In genomic region chr14:95452176-95452889, GRCh38 we compare ENCODE assay signal across 8 cellular contexts.
DNase-seq lines count a peak whose midpoint lies in the region; ATAC-seq and TF ChIP-seq lines count a peak whose summit lies in the region.

No MANE protein-coding gene starts in this region.

- H3K36me3 Mint-ChIP-seq in H9 (ENCODE audit: insufficient read depth in 1 of 3, low read depth in 3 of 3): no peaks in the 10 kb centered on the region

- H3K4me1 ChIP-seq in BE2C (peaks cover 4% of the 10 kb centered on the region; the same call in 1 of the 2 replicates), H9 (ENCODE audit: insufficient read depth, low read length) (no peaks in the 10 kb centered on the region)

- no peaks in the 10 kb centered on the region for H4K20me1 ChIP-seq in H9 (ENCODE audit: control insufficient read depth, insufficient read depth, insufficient read length)

- H3K4me3 ChIP-seq in BE2C (ENCODE audit: low read depth, low read length): no peak overlapping the region

- H2AFZ ChIP-seq in H9 (ENCODE audit: low read length): no peak overlapping the region

- DNase-seq in BE2C: peak; percentile 39
- peak; percentile 66 for DNase-seq in H9
- DNase-seq in UCSD-AML1 (lab: John Stamatoyannopoulos, UW; ENCODE audit: unreplicated experiment): peak; percentile 21
- peak; percentile 54 for DNase-seq in left kidney (ENCODE audit: low read depth, low spot score)
- no peak for DNase-seq in GDM1 (lab: John Stamatoyannopoulos, UW)
- no peak for DNase-seq in NCI-H2227 (lab: John Stamatoyannopoulos, UW; ENCODE audit: unreplicated experiment)
- no peak for DNase-seq in H4 (ENCODE audit: low spot score)

- no peak overlapping the region for H4K5ac ChIP-seq in H9 (ENCODE audit: insufficient read length, low read depth, low read length)

- H3K4me2 ChIP-seq in H9 (ENCODE audit: insufficient read depth, insufficient read length, low read length): no peak overlapping the region

- H3K9me3 ChIP-seq in BE2C (no peaks in the 10 kb centered on the region), H9 (ENCODE audit: control insufficient read depth, low read depth, low read length) (no peaks in the 10 kb centered on the region)

- H3K79me1 ChIP-seq in H9 (ENCODE audit: insufficient read depth, low read depth, low read length, poor library complexity, severe bottlenecking): no peaks in the 10 kb centered on the region

- H3K23ac ChIP-seq in H9 (ENCODE audit: insufficient read length, low read depth, low read length): no peak overlapping the region

- H2BK120ac ChIP-seq in H9 (ENCODE audit: low read depth, low read length, poor library complexity, severe bottlenecking): no peak overlapping the region

- no peak overlapping the region for H2AK5ac ChIP-seq in H9 (ENCODE audit: insufficient read length, low read length)

- H2BK5ac ChIP-seq in H9 (ENCODE audit: insufficient read length, low read length): no peak overlapping the region

- H3K14ac ChIP-seq in H9 (ENCODE audit: insufficient read depth, low read length): no peak overlapping the region

- TF ChIP-seq CTCF in BE2C (IDR thresholded peaks at IDR 0.05; ENCODE audit: low read depth, low read length) (peak; percentile 64), H9 (conservative IDR thresholded peaks at IDR 0.05) (peak; percentile 72)

- H3K36me3 ChIP-seq in BE2C: no peaks in the 10 kb centered on the region

- H3K56ac ChIP-seq in H9 (ENCODE audit: insufficient read length, low read depth, low read length): no peak overlapping the region

- no peaks in the 10 kb centered on the region for H3K79me2 ChIP-seq in H9 (ENCODE audit: insufficient read depth, low read length)

- H3K27me3 ChIP-seq in BE2C: no peaks in the 10 kb centered on the region
- no peaks in the 10 kb centered on the region; the same call in 1 of the 2 replicates for H3K27me3 ChIP-seq in H9 (ENCODE audit: insufficient read depth, low read length)

- H3K27me3 Mint-ChIP-seq in H9 (ENCODE audit: low read depth): peaks cover 4% of the 10 kb centered on the region

- ATAC-seq in HG02763 (IDR thresholded peaks at IDR 0.05; ENCODE audit: unreplicated experiment): no peak

- H2BK12ac ChIP-seq in H9 (ENCODE audit: insufficient read length, low read depth, low read length): no peak overlapping the region

- no peak overlapping the region for H3K27ac ChIP-seq in H9 (ENCODE audit: insufficient read length, low read depth, low read length)

- peaks cover 3% of the 10 kb centered on the region for H3K23me2 ChIP-seq in H9 (ENCODE audit: insufficient read length, low read depth, low read length, poor library complexity, severe bottlenecking)

- no peak overlapping the region for H4K91ac ChIP-seq in H9 (ENCODE audit: insufficient read length, low read depth, low read length)

- H2BK15ac ChIP-seq in H9 (ENCODE audit: low read depth, low read length): no peak overlapping the region

- no peak overlapping the region for H3T11ph ChIP-seq in H9 (ENCODE audit: low read length)

- H3K4me3 Mint-ChIP-seq in H9: no peak overlapping the region

- H3K4me1 Mint-ChIP-seq in H9: peaks cover 0 to 3% of the 10 kb centered on the region in 2 experiments; a peak in 2 of 4 replicates

- H3K9me3 Mint-ChIP-seq in H9: no peaks in the 10 kb centered on the region

- no peak overlapping the region for H3K4ac ChIP-seq in H9 (ENCODE audit: low read depth, low read length)

- H3K18ac ChIP-seq in H9 (ENCODE audit: insufficient read length, low read depth, low read length): no peak overlapping the region

- no peak overlapping the region for H3K27ac Mint-ChIP-seq in H9

- WGBS in H9 (ENCODE audit: extremely low coverage, insufficient read length, low lambda C conversion rate): no CpG with 5 or more reads among the region's 18 CpGs

- H2BK20ac ChIP-seq in H9 (ENCODE audit: low read depth, low read length, poor library complexity, severe bottlenecking): no peak overlapping the region

- no peak overlapping the region for H4K8ac ChIP-seq in H9 (replicated peaks; ENCODE audit: insufficient read length, low read depth, low read length)

- H3K9ac ChIP-seq in H9 (ENCODE audit: extremely low read depth, insufficient read length, low read length): no peak overlapping the region

Comparison
In these comparisons a context has a peak if more than half of its experiments do, and no peak if none do; other contexts are left out.
1. DNase-seq: peak in BE2C (single experiment), H9 (single experiment), UCSD-AML1 (single experiment) and left kidney (single experiment); none in GDM1 (single experiment), NCI-H2227 (single experiment) and H4 (single experiment).